In genomic region chr11:118907051-118907748, GRCh38 we compare ENCODE assay signal across 8 cellular contexts. TPM values are rescaled to one million over a fixed set of nuclear protein-coding genes. Genes with fewer than 3 reads are reported as not detected.
DNase-seq lines count a peak whose midpoint lies in the region; TF ChIP-seq lines count a peak whose summit lies in the region.

No MANE protein-coding gene starts in this region.

- H3K27me3 Mint-ChIP-seq in activated naive CD4-positive, alpha-beta T cell treated with anti-CD3 and anti-CD28 coated beads, Interleukin-2, amount 50 U/mL, for 24 hours = no peaks in the 10 kb centered on the region

- H3K4me1 ChIP-seq in cardiac muscle cell (ENCODE audit: low read depth) = peaks cover 46% of the 10 kb centered on the region
- H3K4me1 ChIP-seq in urinary bladder (ENCODE audit: insufficient read depth) = no peaks in the 10 kb centered on the region

- peaks cover 47% of the 10 kb centered on the region for H3K4me1 Mint-ChIP-seq in activated naive CD4-positive, alpha-beta T cell treated with anti-CD3 and anti-CD28 coated beads, Interleukin-2, amount 50 U/mL, for 24 hours

- no peaks in the 10 kb centered on the region for H3K27me3 ChIP-seq in cardiac muscle cell

- H3K36me3 Mint-ChIP-seq in activated naive CD4-positive, alpha-beta T cell treated with anti-CD3 and anti-CD28 coated beads, Interleukin-2, amount 50 U/mL, for 24 hours = no peaks in the 10 kb centered on the region

- WGBS in urinary bladder = 39% methylated on average over 21 of the region's 21 CpGs

- H3K9me3 ChIP-seq in cardiac muscle cell (ENCODE audit: low read depth) = no peaks in the 10 kb centered on the region

- DNase-seq in AG10803 (ENCODE audit: low read depth) (peak; percentile 65), GM19240 (ENCODE audit: insufficient read length, low spot score) (peak; percentile 98), SK-N-DZ (ENCODE audit: low spot score) (peak; percentile 70), cardiac muscle cell (ENCODE audit: low read depth in 1 of 2, low spot score in 1 of 2) (peak; percentile 80 to 84), posterior vena cava (ENCODE audit: low spot score) (peak; percentile 93)

- peak overlapping the region; percentile 98 for H3K27ac ChIP-seq in cardiac muscle cell
- H3K27ac ChIP-seq in urinary bladder (ENCODE audit: low read depth) = peak overlapping the region; percentile 16

- intact Hi-C loops in posterior vena cava (cut with DNase I) = no loop called here

- H3K36me3 ChIP-seq in cardiac muscle cell (peaks cover 4% of the 10 kb centered on the region), urinary bladder (ENCODE audit: insufficient read depth) (peaks cover 1% of the 10 kb centered on the region)

- H3K27ac Mint-ChIP-seq in activated naive CD4-positive, alpha-beta T cell treated with anti-CD3 and anti-CD28 coated beads, Interleukin-2, amount 50 U/mL, for 24 hours = peak overlapping the region; percentile 73

- peak; percentile 88 for TF ChIP-seq CTCF in AG10803 (conservative IDR thresholded peaks at IDR 0.05; ENCODE audit: low read length)
- peak; percentile 85 for TF ChIP-seq CTCF in LNCAP (IDR thresholded peaks at IDR 0.05)
- peak; percentile 87 for TF ChIP-seq CTCF in cardiac muscle cell (IDR thresholded peaks at IDR 0.05; ENCODE audit: low read depth, low read length)

- H3K9me3 Mint-ChIP-seq in activated naive CD4-positive, alpha-beta T cell treated with anti-CD3 and anti-CD28 coated beads, Interleukin-2, amount 50 U/mL, for 24 hours = no peaks in the 10 kb centered on the region

- no peak overlapping the region for H3K4me3 Mint-ChIP-seq in activated naive CD4-positive, alpha-beta T cell treated with anti-CD3 and anti-CD28 coated beads, Interleukin-2, amount 50 U/mL, for 24 hours

- H3K4me3 ChIP-seq in AG10803 (ENCODE audit: low read length) = peak overlapping the region; percentile 55
- H3K4me3 ChIP-seq in cardiac muscle cell = no peak overlapping the region
- H3K4me3 ChIP-seq in urinary bladder (ENCODE audit: low read depth, low read length) = no peak overlapping the region

RNA-seq across cellular contexts. Expression of gene BCL9L, which starts 18.5 kb away (rescaled TPM):
- polyA plus RNA-seq in SK-N-DZ (2014; cell fraction: cytosol; rRNA removed) = 1.3 and 2.8 TPM in 2 replicates
- 1.1 and 1.7 TPM in 2 replicates for polyA plus RNA-seq in SK-N-DZ (2014; cell fraction: nucleus; rRNA removed)
- total RNA-seq in cardiac muscle cell (15.9 and 22.9 TPM in 2 replicates), posterior vena cava (10 to 100 TPM; 89.2 to 89.5 TPM), urinary bladder (15.1 TPM)
- polyA plus RNA-seq in cardiac muscle cell (10.0 and 11.2 TPM in 2 replicates), urinary bladder (48.1 TPM)

RNA-seq across cellular contexts. Expression of gene CXCR5, which starts 23.5 kb away (rescaled TPM):
- not detected in 2 replicates for polyA plus RNA-seq in SK-N-DZ (2014; cell fraction: cytosol; rRNA removed)
- polyA plus RNA-seq in SK-N-DZ (2014; cell fraction: nucleus; rRNA removed) = not detected in 2 replicates
- total RNA-seq in cardiac muscle cell = not detected in 2 replicates
- polyA plus RNA-seq in cardiac muscle cell = not detected in 2 replicates
- under 1 TPM in 1 of 2 donors, not detected in 1; 0.10 TPM for total RNA-seq in posterior vena cava
- not detected for total RNA-seq in urinary bladder
- polyA plus RNA-seq in urinary bladder = 0.38 TPM

RNA-seq across cellular contexts. Expression of gene UPK2, which starts 48.9 kb away (rescaled TPM):
- not detected in 2 replicates for polyA plus RNA-seq in SK-N-DZ (2014; cell fraction: cytosol; rRNA removed)
- not detected in 2 replicates for polyA plus RNA-seq in SK-N-DZ (2014; cell fraction: nucleus; rRNA removed)
- 0.89 TPM in 1 of 2 replicates, not detected in the other for total RNA-seq in cardiac muscle cell
- polyA plus RNA-seq in cardiac muscle cell = 1.4 and 3.3 TPM in 2 replicates
- total RNA-seq in posterior vena cava = not detected
- 38.2 TPM for total RNA-seq in urinary bladder
- polyA plus RNA-seq in urinary bladder = 33.8 TPM

Comparison
In these comparisons a context has a peak if more than half of its experiments do, and no peak if none do; other contexts are left out.
1. RNA of gene UPK2, which starts 48.9 kb away (total RNA-seq): 38.2 TPM in urinary bladder (single experiment); 0.89 TPM in cardiac muscle cell and not detected in posterior vena cava; every median in the first group is over 10 times any median in the second.
2. Peak in every context shown above with its lines, with median percentiles within 50 percentile points of each other: DNase-seq and CTCF ChIP-seq.